ENCODE assay signal across 8 cellular contexts in the genomic region with DNA sequence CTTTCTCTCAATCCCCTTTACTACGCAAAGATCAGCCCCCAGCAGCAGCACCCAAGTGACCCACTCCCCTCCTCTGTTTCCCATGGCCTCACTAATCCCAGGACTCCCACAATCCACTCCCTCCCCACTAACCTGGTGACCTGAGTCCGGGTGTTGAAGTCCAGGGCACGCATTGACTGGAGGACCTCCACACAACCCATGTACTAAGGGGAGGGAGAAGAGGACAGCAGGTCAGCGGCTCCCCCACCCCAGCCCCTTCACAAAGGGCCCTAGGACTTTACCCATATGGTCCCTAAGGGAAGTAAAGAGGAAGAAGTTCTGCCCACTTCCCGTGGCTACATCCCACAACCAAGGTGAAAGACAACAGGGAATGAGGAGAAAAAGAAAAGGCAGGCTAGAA. TPM values are rescaled to one million over a fixed set of nuclear protein-coding genes. Genes with fewer than 3 reads are reported as not detected.
DNase-seq lines count a peak whose midpoint lies in the region; ATAC-seq, FAIRE-seq and TF ChIP-seq lines count a peak whose summit lies in the region.

No MANE protein-coding gene starts in this region.

- H3K4me1 Mint-ChIP-seq in activated CD4-positive, alpha-beta T cell treated with anti-CD3 and anti-CD28 coated beads, Interleukin-2, amount 10 ng/mL, durations not matched to agents 7 days and 5 days, result peaks cover 53% of the 10 kb centered on the region
- H3K4me1 Mint-ChIP-seq in astrocyte (ENCODE audit: low read depth, unreplicated experiment), result peaks cover 31% of the 10 kb centered on the region

- H3K79me2 ChIP-seq in astrocyte (ENCODE audit: insufficient read depth, low read length) (peaks cover 70% of the 10 kb centered on the region), HepG2 (ENCODE audit: insufficient read depth, low read length) (peaks cover 41% of the 10 kb centered on the region)

- no peak for DNase-seq in activated CD4-positive, alpha-beta T cell treated with anti-CD3 and anti-CD28 coated beads, Interleukin-2, amount 10 ng/mL, durations not matched to agents 7 days and 5 days
- DNase-seq in activated CD4-positive, alpha-beta T cell treated with anti-CD3 and anti-CD28 coated beads, Interleukin-2, amount 50 U/mL, for 48 hours, result no peak
- DNase-seq in astrocyte (ENCODE audit: low read depth), result no peak
- DNase-seq in HepG2 (ENCODE audit: low spot score), result no peak
- DNase-seq in NCI-H774 (lab: John Stamatoyannopoulos, UW), result no peak
- no peak for DNase-seq in stimulated activated CD4-positive, alpha-beta T cell treated with anti-CD3 and anti-CD28 coated beads, Interleukin-4, amount 100 ng/mL, for 24 hours
- DNase-seq in NCI-H510A treated with DMSO at 0.1 percent for 48 hours (lab: John Stamatoyannopoulos, UW), result no peak

- POLR2A ChIA-PET in activated CD4-positive, alpha-beta T cell treated with anti-CD3 and anti-CD28 coated beads, Interleukin-2, amount 10 ng/mL, durations not matched to agents 7 days and 5 days (lab: Charles Lee), result interaction anchor here (1.0 kb wide), 1 partner anchor 14 kb away, joined by 3 read pairs; a partner anchor contains a TSS
- POLR2A ChIA-PET in HepG2 (lab: Yijun Ruan, JAX), result interaction anchor here (2.1 to 5.6 kb wide), 2 partner anchors 15 to 48 kb away, joined by 9 to 78 read pairs; a partner anchor contains a TSS

- peak overlapping the region; percentile 72 for H3K27ac Mint-ChIP-seq in activated CD4-positive, alpha-beta T cell treated with anti-CD3 and anti-CD28 coated beads, Interleukin-2, amount 10 ng/mL, durations not matched to agents 7 days and 5 days
- no peak overlapping the region for H3K27ac Mint-ChIP-seq in astrocyte (ENCODE audit: unreplicated experiment)

- peaks cover 34% of the 10 kb centered on the region for H3K36me3 ChIP-seq in astrocyte (ENCODE audit: insufficient read depth, low read length)
- H3K36me3 ChIP-seq in HepG2 (replicated peaks in 1 of 2; ENCODE audit: control insufficient read depth in 1 of 2, insufficient read depth in 2 of 2, low read length in 2 of 2), result peaks cover 21 to 45% of the 10 kb centered on the region in 2 experiments; a peak in 4 of 5 replicates

- peaks cover 62% of the 10 kb centered on the region for H4K20me1 ChIP-seq in astrocyte (ENCODE audit: insufficient read depth, low read length)
- no peaks in the 10 kb centered on the region for H4K20me1 ChIP-seq in HepG2 (ENCODE audit: insufficient read depth, low read length)

- BruUV-seq in HepG2 (replicated peaks; lab: Mats Ljungman, UMichigan), result no TSS peak

- peak overlapping the region; percentile 91 for H3K9ac ChIP-seq in astrocyte (ENCODE audit: low read length)
- H3K9ac ChIP-seq in HepG2 (ENCODE audit: insufficient read depth, low read depth, low read length), result peak overlapping the region; percentile 63; the same call in 1 of the 2 replicates

- H3K4me3 Mint-ChIP-seq in activated CD4-positive, alpha-beta T cell treated with anti-CD3 and anti-CD28 coated beads, Interleukin-2, amount 10 ng/mL, durations not matched to agents 7 days and 5 days, result no peak overlapping the region
- H3K4me3 Mint-ChIP-seq in astrocyte (ENCODE audit: unreplicated experiment), result peak overlapping the region; percentile 93

- H3K4me2 ChIP-seq in astrocyte (ENCODE audit: low read length), result peak overlapping the region; percentile 94
- peak overlapping the region; percentile 100 for H3K4me2 ChIP-seq in HepG2 (ENCODE audit: low read depth, low read length)

- no peak overlapping the region for H2AFZ ChIP-seq in astrocyte (ENCODE audit: low read depth, low read length)
- H2AFZ ChIP-seq in HepG2 (ENCODE audit: low read length), result no peak overlapping the region

- TF ChIP-seq EP300 in HepG2 (IDR thresholded peaks at IDR 0.05; ENCODE audit: low read depth in 2 of 2, low read length in 2 of 2) (no peak), HepG2 (CRISPR knock-in tag; IDR thresholded peaks at IDR 0.05; ENCODE audit: borderline replicate concordance) (no peak)

- H3K27me3 ChIP-seq in astrocyte (ENCODE audit: insufficient read depth, low read length), result no peaks in the 10 kb centered on the region
- no peaks in the 10 kb centered on the region for H3K27me3 ChIP-seq in HepG2 (ENCODE audit: control insufficient read depth in 1 of 2, insufficient read depth in 2 of 2, low read length in 2 of 2)

- H3K27ac ChIP-seq in astrocyte (ENCODE audit: low read depth, low read length) (peak overlapping the region; percentile 21), HepG2 (ENCODE audit: extremely low read length, insufficient read depth, low read length) (peak overlapping the region; percentile 38), temporal lobe (ENCODE audit: low read depth, low read length) (peak overlapping the region; percentile 2)

- TF ChIP-seq CTCF in astrocyte (IDR thresholded peaks at IDR 0.05; ENCODE audit: insufficient read depth, low read depth, low read length), result no peak
- no peak for TF ChIP-seq CTCF in HepG2 (CRISPR knock-in tag; IDR thresholded peaks at IDR 0.05)

- H3K4me3 ChIP-seq in astrocyte (ENCODE audit: insufficient read depth, low read depth, low read length), result peak overlapping the region; percentile 77
- peak overlapping the region; percentile 51 to 75 (median 59) for H3K4me3 ChIP-seq in HepG2 (replicated peaks in 1 of 3; ENCODE audit: insufficient read depth in 1 of 3, low read depth in 2 of 3, low read length in 3 of 3)

- ATAC-seq in HepG2, result no peak

- in situ Hi-C loops in HepG2 (cut with HindIII; ENCODE audit: extremely low pct_ligation_motif_present, low pct_unique_long_range_greater_than_20kb), result no loop called here

- H3K4me1 ChIP-seq in astrocyte (ENCODE audit: insufficient read depth, low read length) (peaks cover 43% of the 10 kb centered on the region), HepG2 (ENCODE audit: insufficient read depth, low read length) (peaks cover 72% of the 10 kb centered on the region)

- peaks cover 38% of the 10 kb centered on the region for H3K36me3 Mint-ChIP-seq in activated CD4-positive, alpha-beta T cell treated with anti-CD3 and anti-CD28 coated beads, Interleukin-2, amount 10 ng/mL, durations not matched to agents 7 days and 5 days (ENCODE audit: low read depth)
- peaks cover 10% of the 10 kb centered on the region for H3K36me3 Mint-ChIP-seq in astrocyte (ENCODE audit: low read depth, unreplicated experiment)

- FAIRE-seq in astrocyte (lab: Jason Lieb, UNC) (no peak), HepG2 (lab: Jason Lieb, UNC) (no peak)

- H3K9me3 ChIP-seq in astrocyte (ENCODE audit: insufficient read depth, low read depth, low read length), result no peaks in the 10 kb centered on the region
- no peaks in the 10 kb centered on the region for H3K9me3 ChIP-seq in HepG2 (ENCODE audit: low read length)

- intact Hi-C loops in HepG2 (cut with micrococcal nuclease; ENCODE audit: unreplicated experiment), result no loop called here

- H3K27me3 Mint-ChIP-seq in activated CD4-positive, alpha-beta T cell treated with anti-CD3 and anti-CD28 coated beads, Interleukin-2, amount 10 ng/mL, durations not matched to agents 7 days and 5 days, result no peaks in the 10 kb centered on the region
- no peaks in the 10 kb centered on the region for H3K27me3 Mint-ChIP-seq in astrocyte (ENCODE audit: low read depth, unreplicated experiment)

- no peak for TF ChIP-seq POLR2A in HepG2 (IDR thresholded peaks at IDR 0.05; ENCODE audit: insufficient read depth in 1 of 2, low read depth in 2 of 2, low read length in 2 of 2)

- WGBS in HepG2 (ENCODE audit: low lambda C conversion rate), result 58% methylated on average over 5 of the region's 5 CpGs

- TF ChIP-seq RAD21 in HepG2 (CRISPR knock-in tag; IDR thresholded peaks at IDR 0.05), result no peak

- CTCF ChIA-PET in activated CD4-positive, alpha-beta T cell treated with anti-CD3 and anti-CD28 coated beads, Interleukin-2, amount 10 ng/mL, durations not matched to agents 7 days and 5 days (lab: Charles Lee), result interaction anchor here (0.8 to 6.4 kb wide), 5 partner anchors 8 to 33 kb away, joined by 3 to 26 read pairs (median 10); a partner anchor contains a TSS
- CTCF ChIA-PET in HepG2 (lab: Yijun Ruan, JAX; ENCODE audit: low intra/inter-chr PET ratio, low total read pairs), result no interaction called here

- no peaks in the 10 kb centered on the region for H3K9me3 Mint-ChIP-seq in activated CD4-positive, alpha-beta T cell treated with anti-CD3 and anti-CD28 coated beads, Interleukin-2, amount 10 ng/mL, durations not matched to agents 7 days and 5 days
- H3K9me3 Mint-ChIP-seq in astrocyte (ENCODE audit: unreplicated experiment), result no peaks in the 10 kb centered on the region

RNA-seq across cellular contexts. Expression of a gene that starts 1.3 kb away (rescaled TPM):
- 100 to 1,000 TPM in 1 of 2 experiments, 10 to 100 TPM in 1; 75.1 to 104 TPM for total RNA-seq in activated CD4-positive, alpha-beta T cell treated with anti-CD3 and anti-CD28 coated beads, Interleukin-2, amount 10 ng/mL, durations not matched to agents 7 days and 5 days
- total RNA-seq in astrocyte (391 and 397 TPM in 2 replicates), HepG2 (2016; rRNA removed; fragmentation: Illumina TruSeq; extraction: Trizol) (52.0 and 55.0 TPM in 2 replicates), temporal lobe (7.4 TPM)
- 10.4 and 11.4 TPM in 2 replicates for total RNA-seq in HepG2 (2016; cell fraction: cytosol; rRNA removed; fragmentation: Illumina TruSeq; extraction: Trizol; ENCODE audit: low read depth)
- total RNA-seq in HepG2 (2016; cell fraction: insoluble cytoplasmic fraction; rRNA removed; fragmentation: Illumina TruSeq; extraction: Trizol), result 43.4 and 62.0 TPM in 2 replicates
- 32.4 and 34.5 TPM in 2 replicates for total RNA-seq in HepG2 (2016; cell fraction: membrane; rRNA removed; fragmentation: Illumina TruSeq; extraction: Trizol)
- 38.5 and 42.7 TPM in 2 replicates for total RNA-seq in HepG2 (2016; cell fraction: nucleus; rRNA removed; fragmentation: Illumina TruSeq; extraction: Trizol)
- 137 and 146 TPM in 2 replicates for polyA plus RNA-seq in HepG2 (2011; rRNA removed)
- 58.2 and 72.4 TPM in 2 replicates for polyA plus RNA-seq in HepG2 (2011; cell fraction: cytosol; rRNA removed)
- polyA plus RNA-seq in HepG2 (2011; cell fraction: nucleus; rRNA removed), result 261 and 328 TPM in 2 replicates
- 46.9 and 60.8 TPM in 2 replicates for polyA plus RNA-seq in HepG2 (2012)
- polyA plus RNA-seq in HepG2 (2016; cell fraction: cytosol; fragmentation: Illumina TruSeq; extraction: Trizol; ENCODE audit: low read depth), result 13.4 and 13.5 TPM in 2 replicates
- 59.8 and 73.1 TPM in 2 replicates for polyA plus RNA-seq in HepG2 (2016; cell fraction: insoluble cytoplasmic fraction; fragmentation: Illumina TruSeq; extraction: Trizol; ENCODE audit: low read depth)
- polyA plus RNA-seq in HepG2 (2016; cell fraction: membrane; fragmentation: Illumina TruSeq; extraction: Trizol; ENCODE audit: low read depth), result 34.6 and 37.7 TPM in 2 replicates
- polyA plus RNA-seq in HepG2 (2016; cell fraction: nucleus; fragmentation: Illumina TruSeq; extraction: Trizol; ENCODE audit: insufficient read depth, low read depth), result 141 and 171 TPM in 2 replicates
- polyA minus RNA-seq in HepG2 (2011; rRNA and poly(A)+ RNA removed; ENCODE audit: low replicate concordance), result 119 and 193 TPM in 2 replicates
- polyA minus RNA-seq in HepG2 (2011; cell fraction: cytosol; rRNA and poly(A)+ RNA removed), result 49.8 and 52.4 TPM in 2 replicates
- 37.5 and 41.5 TPM in 2 replicates for polyA minus RNA-seq in HepG2 (2011; cell fraction: nucleus; rRNA and poly(A)+ RNA removed)

RNA-seq across cellular contexts. Expression of a gene that starts 5.2 kb away (rescaled TPM):
- 100 to 1,000 TPM; 147 to 157 TPM for total RNA-seq in activated CD4-positive, alpha-beta T cell treated with anti-CD3 and anti-CD28 coated beads, Interleukin-2, amount 10 ng/mL, durations not matched to agents 7 days and 5 days
- total RNA-seq in astrocyte, result 36.5 and 37.9 TPM in 2 replicates
- total RNA-seq in HepG2 (2016; rRNA removed; fragmentation: Illumina TruSeq; extraction: Trizol), result 217 and 268 TPM in 2 replicates
- 95.8 and 111 TPM in 2 replicates for total RNA-seq in HepG2 (2016; cell fraction: cytosol; rRNA removed; fragmentation: Illumina TruSeq; extraction: Trizol; ENCODE audit: low read depth)
- total RNA-seq in HepG2 (2016; cell fraction: insoluble cytoplasmic fraction; rRNA removed; fragmentation: Illumina TruSeq; extraction: Trizol), result 219 and 283 TPM in 2 replicates
- total RNA-seq in HepG2 (2016; cell fraction: membrane; rRNA removed; fragmentation: Illumina TruSeq; extraction: Trizol), result 160 and 171 TPM in 2 replicates
- 75.7 and 82.8 TPM in 2 replicates for total RNA-seq in HepG2 (2016; cell fraction: nucleus; rRNA removed; fragmentation: Illumina TruSeq; extraction: Trizol)
- polyA plus RNA-seq in HepG2 (2011; rRNA removed), result 122 and 222 TPM in 2 replicates
- 141 and 184 TPM in 2 replicates for polyA plus RNA-seq in HepG2 (2011; cell fraction: cytosol; rRNA removed)
- 54.7 and 67.5 TPM in 2 replicates for polyA plus RNA-seq in HepG2 (2011; cell fraction: nucleus; rRNA removed)
- polyA plus RNA-seq in HepG2 (2012), result 103 and 128 TPM in 2 replicates
- 98.3 and 114 TPM in 2 replicates for polyA plus RNA-seq in HepG2 (2016; cell fraction: cytosol; fragmentation: Illumina TruSeq; extraction: Trizol; ENCODE audit: low read depth)
- 306 and 328 TPM in 2 replicates for polyA plus RNA-seq in HepG2 (2016; cell fraction: insoluble cytoplasmic fraction; fragmentation: Illumina TruSeq; extraction: Trizol; ENCODE audit: low read depth)
- polyA plus RNA-seq in HepG2 (2016; cell fraction: membrane; fragmentation: Illumina TruSeq; extraction: Trizol; ENCODE audit: low read depth), result 149 and 155 TPM in 2 replicates
- 139 and 158 TPM in 2 replicates for polyA plus RNA-seq in HepG2 (2016; cell fraction: nucleus; fragmentation: Illumina TruSeq; extraction: Trizol; ENCODE audit: insufficient read depth, low read depth)
- polyA minus RNA-seq in HepG2 (2011; rRNA and poly(A)+ RNA removed; ENCODE audit: low replicate concordance), result 89.2 and 369 TPM in 2 replicates
- polyA minus RNA-seq in HepG2 (2011; cell fraction: cytosol; rRNA and poly(A)+ RNA removed), result 31.4 and 39.6 TPM in 2 replicates
- 20.0 and 31.2 TPM in 2 replicates for polyA minus RNA-seq in HepG2 (2011; cell fraction: nucleus; rRNA and poly(A)+ RNA removed)
- 11.8 TPM for total RNA-seq in temporal lobe

RNA-seq across cellular contexts. Expression of a gene that starts 7.7 kb away (rescaled TPM):
- total RNA-seq in activated CD4-positive, alpha-beta T cell treated with anti-CD3 and anti-CD28 coated beads, Interleukin-2, amount 10 ng/mL, durations not matched to agents 7 days and 5 days, result 10 to 100 TPM; 50.0 to 50.2 TPM
- total RNA-seq in astrocyte (20.0 and 21.8 TPM in 2 replicates), HepG2 (2016; rRNA removed; fragmentation: Illumina TruSeq; extraction: Trizol) (20.3 and 21.3 TPM in 2 replicates), temporal lobe (10.1 TPM)
- 3.2 and 3.5 TPM in 2 replicates for total RNA-seq in HepG2 (2016; cell fraction: cytosol; rRNA removed; fragmentation: Illumina TruSeq; extraction: Trizol; ENCODE audit: low read depth)
- 19.3 and 19.4 TPM in 2 replicates for total RNA-seq in HepG2 (2016; cell fraction: insoluble cytoplasmic fraction; rRNA removed; fragmentation: Illumina TruSeq; extraction: Trizol)
- total RNA-seq in HepG2 (2016; cell fraction: membrane; rRNA removed; fragmentation: Illumina TruSeq; extraction: Trizol), result 14.9 and 16.1 TPM in 2 replicates
- total RNA-seq in HepG2 (2016; cell fraction: nucleus; rRNA removed; fragmentation: Illumina TruSeq; extraction: Trizol), result 10.9 and 15.3 TPM in 2 replicates
- 21.8 and 24.3 TPM in 2 replicates for polyA plus RNA-seq in HepG2 (2011; rRNA removed)
- 16.5 and 18.4 TPM in 2 replicates for polyA plus RNA-seq in HepG2 (2011; cell fraction: cytosol; rRNA removed)
- 31.3 and 35.1 TPM in 2 replicates for polyA plus RNA-seq in HepG2 (2011; cell fraction: nucleus; rRNA removed)
- 16.9 and 18.8 TPM in 2 replicates for polyA plus RNA-seq in HepG2 (2012)
- 3.3 TPM in 2 replicates for polyA plus RNA-seq in HepG2 (2016; cell fraction: cytosol; fragmentation: Illumina TruSeq; extraction: Trizol; ENCODE audit: low read depth)
- polyA plus RNA-seq in HepG2 (2016; cell fraction: insoluble cytoplasmic fraction; fragmentation: Illumina TruSeq; extraction: Trizol; ENCODE audit: low read depth), result 23.0 and 27.3 TPM in 2 replicates
- 11.9 and 12.7 TPM in 2 replicates for polyA plus RNA-seq in HepG2 (2016; cell fraction: membrane; fragmentation: Illumina TruSeq; extraction: Trizol; ENCODE audit: low read depth)
- 25.6 and 27.8 TPM in 2 replicates for polyA plus RNA-seq in HepG2 (2016; cell fraction: nucleus; fragmentation: Illumina TruSeq; extraction: Trizol; ENCODE audit: insufficient read depth, low read depth)
- 20.6 and 39.8 TPM in 2 replicates for polyA minus RNA-seq in HepG2 (2011; rRNA and poly(A)+ RNA removed; ENCODE audit: low replicate concordance)
- polyA minus RNA-seq in HepG2 (2011; cell fraction: cytosol; rRNA and poly(A)+ RNA removed), result 12.1 and 13.1 TPM in 2 replicates
- polyA minus RNA-seq in HepG2 (2011; cell fraction: nucleus; rRNA and poly(A)+ RNA removed), result 11.5 and 15.9 TPM in 2 replicates

RNA-seq across cellular contexts. Expression of a gene that starts 13.3 kb away (rescaled TPM):
- 10 to 100 TPM; 74.6 to 92.0 TPM for total RNA-seq in activated CD4-positive, alpha-beta T cell treated with anti-CD3 and anti-CD28 coated beads, Interleukin-2, amount 10 ng/mL, durations not matched to agents 7 days and 5 days
- 89.2 and 96.4 TPM in 2 replicates for total RNA-seq in astrocyte
- total RNA-seq in HepG2 (2016; rRNA removed; fragmentation: Illumina TruSeq; extraction: Trizol), result 7.3 and 16.3 TPM in 2 replicates
- 2.0 and 2.1 TPM in 2 replicates for total RNA-seq in HepG2 (2016; cell fraction: cytosol; rRNA removed; fragmentation: Illumina TruSeq; extraction: Trizol; ENCODE audit: low read depth)
- 5.9 and 16.8 TPM in 2 replicates for total RNA-seq in HepG2 (2016; cell fraction: insoluble cytoplasmic fraction; rRNA removed; fragmentation: Illumina TruSeq; extraction: Trizol)
- total RNA-seq in HepG2 (2016; cell fraction: membrane; rRNA removed; fragmentation: Illumina TruSeq; extraction: Trizol), result 2.1 and 2.2 TPM in 2 replicates
- total RNA-seq in HepG2 (2016; cell fraction: nucleus; rRNA removed; fragmentation: Illumina TruSeq; extraction: Trizol), result 16.4 and 17.3 TPM in 2 replicates
- polyA plus RNA-seq in HepG2 (2011; rRNA removed), result 31.9 and 40.0 TPM in 2 replicates
- 30.4 and 31.5 TPM in 2 replicates for polyA plus RNA-seq in HepG2 (2011; cell fraction: cytosol; rRNA removed)
- polyA plus RNA-seq in HepG2 (2011; cell fraction: nucleus; rRNA removed), result 31.2 and 36.7 TPM in 2 replicates
- polyA plus RNA-seq in HepG2 (2012), result 17.1 and 23.1 TPM in 2 replicates
- 0.68 and 0.86 TPM in 2 replicates for polyA plus RNA-seq in HepG2 (2016; cell fraction: cytosol; fragmentation: Illumina TruSeq; extraction: Trizol; ENCODE audit: low read depth)
- polyA plus RNA-seq in HepG2 (2016; cell fraction: insoluble cytoplasmic fraction; fragmentation: Illumina TruSeq; extraction: Trizol; ENCODE audit: low read depth), result 5.1 and 5.5 TPM in 2 replicates
- polyA plus RNA-seq in HepG2 (2016; cell fraction: membrane; fragmentation: Illumina TruSeq; extraction: Trizol; ENCODE audit: low read depth), result 1.1 and 1.3 TPM in 2 replicates
- polyA plus RNA-seq in HepG2 (2016; cell fraction: nucleus; fragmentation: Illumina TruSeq; extraction: Trizol; ENCODE audit: insufficient read depth, low read depth), result 22.7 and 24.2 TPM in 2 replicates
- polyA minus RNA-seq in HepG2 (2011; rRNA and poly(A)+ RNA removed; ENCODE audit: low replicate concordance), result 25.2 and 29.8 TPM in 2 replicates
- 12.7 and 15.3 TPM in 2 replicates for polyA minus RNA-seq in HepG2 (2011; cell fraction: cytosol; rRNA and poly(A)+ RNA removed)
- 12.6 and 15.4 TPM in 2 replicates for polyA minus RNA-seq in HepG2 (2011; cell fraction: nucleus; rRNA and poly(A)+ RNA removed)
- total RNA-seq in temporal lobe, result 17.2 TPM

RNA-seq across cellular contexts. Expression of a gene that starts 13.9 kb away (rescaled TPM):
- 10 to 100 TPM; 41.2 to 41.3 TPM for total RNA-seq in activated CD4-positive, alpha-beta T cell treated with anti-CD3 and anti-CD28 coated beads, Interleukin-2, amount 10 ng/mL, durations not matched to agents 7 days and 5 days
- total RNA-seq in astrocyte (46.6 and 51.5 TPM in 2 replicates), HepG2 (2016; rRNA removed; fragmentation: Illumina TruSeq; extraction: Trizol) (32.8 and 32.9 TPM in 2 replicates), temporal lobe (9.8 TPM)
- total RNA-seq in HepG2 (2016; cell fraction: cytosol; rRNA removed; fragmentation: Illumina TruSeq; extraction: Trizol; ENCODE audit: low read depth), result 21.5 and 22.7 TPM in 2 replicates
- total RNA-seq in HepG2 (2016; cell fraction: insoluble cytoplasmic fraction; rRNA removed; fragmentation: Illumina TruSeq; extraction: Trizol), result 29.0 and 37.1 TPM in 2 replicates
- 23.4 and 27.9 TPM in 2 replicates for total RNA-seq in HepG2 (2016; cell fraction: membrane; rRNA removed; fragmentation: Illumina TruSeq; extraction: Trizol)
- total RNA-seq in HepG2 (2016; cell fraction: nucleus; rRNA removed; fragmentation: Illumina TruSeq; extraction: Trizol), result 37.9 and 38.9 TPM in 2 replicates
- 25.9 and 30.3 TPM in 2 replicates for polyA plus RNA-seq in HepG2 (2011; rRNA removed)
- polyA plus RNA-seq in HepG2 (2011; cell fraction: cytosol; rRNA removed), result 16.4 and 22.8 TPM in 2 replicates
- 84.3 and 94.4 TPM in 2 replicates for polyA plus RNA-seq in HepG2 (2011; cell fraction: nucleus; rRNA removed)
- 15.3 and 18.2 TPM in 2 replicates for polyA plus RNA-seq in HepG2 (2012)
- polyA plus RNA-seq in HepG2 (2016; cell fraction: cytosol; fragmentation: Illumina TruSeq; extraction: Trizol; ENCODE audit: low read depth), result 17.3 and 18.3 TPM in 2 replicates
- 28.5 and 31.1 TPM in 2 replicates for polyA plus RNA-seq in HepG2 (2016; cell fraction: insoluble cytoplasmic fraction; fragmentation: Illumina TruSeq; extraction: Trizol; ENCODE audit: low read depth)
- polyA plus RNA-seq in HepG2 (2016; cell fraction: membrane; fragmentation: Illumina TruSeq; extraction: Trizol; ENCODE audit: low read depth), result 17.7 and 19.3 TPM in 2 replicates
- polyA plus RNA-seq in HepG2 (2016; cell fraction: nucleus; fragmentation: Illumina TruSeq; extraction: Trizol; ENCODE audit: insufficient read depth, low read depth), result 64.3 and 72.6 TPM in 2 replicates
- 34.0 and 163 TPM in 2 replicates for polyA minus RNA-seq in HepG2 (2011; rRNA and poly(A)+ RNA removed; ENCODE audit: low replicate concordance)
- 7.6 and 9.5 TPM in 2 replicates for polyA minus RNA-seq in HepG2 (2011; cell fraction: cytosol; rRNA and poly(A)+ RNA removed)
- polyA minus RNA-seq in HepG2 (2011; cell fraction: nucleus; rRNA and poly(A)+ RNA removed), result 15.7 and 16.8 TPM in 2 replicates
